10 cellular contexts compared by ENCODE assay signal in genomic region chr7:100373261-100373831, GRCh38. TPM values are rescaled to one million over a fixed set of nuclear protein-coding genes. Genes with fewer than 3 reads are reported as not detected.
A peak's percentile ranks its signal among the peaks of the same experiment; 100 is the strongest.
DNase-seq lines count a peak whose midpoint lies in the region; ATAC-seq and TF ChIP-seq lines count a peak whose summit lies in the region.
"Had no signal": no experiment of that assay in that cellular context is flagged by ENCODE, and none has a peak within 500 bp of the region (broad histone marks: within the 10 kb centered on the region; RNA-seq: fewer than 3 reads in every experiment).

TSS of gene PILRA (plus strand) at chr7:100373487. CDS start at chr7:100373657, 170 bp downstream.

- H3K4me3 ChIP-seq in OCI-LY7 (ENCODE audit: low read depth, low read length, poor library complexity, severe bottlenecking): peak within 1 kb of the TSS; percentile 11
- no peak within 1 kb of the TSS for H3K4me3 ChIP-seq in fibroblast of lung (replicated peaks in 1 of 4; ENCODE audit: control extremely low read depth in 1 of 4, insufficient read depth in 1 of 4, low read depth in 3 of 4, low read length in 4 of 4)
- no peak within 1 kb of the TSS for H3K4me3 ChIP-seq in parathyroid adenoma (ENCODE audit: low read depth, low read length)

- no peaks in the 10 kb centered on the region for H3K9me3 ChIP-seq in CD4-positive, alpha-beta T cell (ENCODE audit: control insufficient read depth, low read length)
- H3K9me3 ChIP-seq in OCI-LY7 (ENCODE audit: low read length) (no peaks in the 10 kb centered on the region), fibroblast of lung (ENCODE audit: control insufficient read depth, insufficient read depth, low read depth, low read length) (no peaks in the 10 kb centered on the region), parathyroid adenoma (ENCODE audit: control insufficient read depth, low read length) (no peaks in the 10 kb centered on the region)

- BruUV-seq in OCI-LY7 (replicated peaks; lab: Mats Ljungman, UMichigan): no TSS peak

- CTCF ChIA-PET in CD4-positive, alpha-beta T cell (lab: Charles Lee): no interaction called here
- CTCF ChIA-PET in OCI-LY7 (lab: Charles Lee; ENCODE audit: unreplicated experiment): no interaction called here

- H3K27ac ChIP-seq in CD4-positive, alpha-beta T cell (ENCODE audit: low read depth, low read length): no peak within 1 kb of the TSS
- H3K27ac ChIP-seq in OCI-LY7 (ENCODE audit: low read depth, low read length, poor library complexity, severe bottlenecking) (peak within 1 kb of the TSS; percentile 22), fibroblast of lung (ENCODE audit: insufficient read depth, low read length) (no peak within 1 kb of the TSS), parathyroid adenoma (peak within 1 kb of the TSS; percentile 27), foreskin keratinocyte (no peak within 1 kb of the TSS)

- peaks cover 7% of the 10 kb centered on the region for H3K36me3 Mint-ChIP-seq in CD4-positive, alpha-beta T cell (ENCODE audit: low read depth)

- H4K20me1 ChIP-seq in OCI-LY7 (ENCODE audit: insufficient read depth, low read length) (no peaks in the 10 kb centered on the region), fibroblast of lung (ENCODE audit: control insufficient read depth, extremely low read depth, insufficient read depth, low read length) (no peaks in the 10 kb centered on the region)

- H2AFZ ChIP-seq in OCI-LY7 (ENCODE audit: low read length) (peak within 1 kb of the TSS; percentile 31; the same call in 1 of the 2 replicates), fibroblast of lung (ENCODE audit: low read length) (peak within 1 kb of the TSS; percentile 23), parathyroid adenoma (no peak within 1 kb of the TSS)

- H3K27me3 Mint-ChIP-seq in CD4-positive, alpha-beta T cell: no peaks in the 10 kb centered on the region

- H3K4me3 Mint-ChIP-seq in CD4-positive, alpha-beta T cell: no peak within 1 kb of the TSS

- ATAC-seq in CD4-positive, alpha-beta T cell (ENCODE audit: poor library complexity): no peak
- ATAC-seq in GM18907 (IDR thresholded peaks at IDR 0.05; ENCODE audit: unreplicated experiment): no peak
- no peak for ATAC-seq in GM18909 (IDR thresholded peaks at IDR 0.05; ENCODE audit: poor library complexity, unreplicated experiment)
- no peak for ATAC-seq in GM18511 (IDR thresholded peaks at IDR 0.05; ENCODE audit: unreplicated experiment)
- ATAC-seq in foreskin keratinocyte: no peak
- ATAC-seq: activated CD4-positive, CD25-positive, alpha-beta regulatory T cell treated with anti-CD3 and anti-CD28 coated beads, Interleukin-2, amount 50 U/mL, for 24 hours had no signal

- peak within 1 kb of the TSS; percentile 44 for H3K27ac Mint-ChIP-seq in CD4-positive, alpha-beta T cell

- intact Hi-C loops in CD4-positive, alpha-beta T cell (cut with DNase I, micrococcal nuclease): no loop called here
- intact Hi-C loops in OCI-LY7 (cut with micrococcal nuclease; ENCODE audit: unreplicated experiment): no loop called here

- TF ChIP-seq CTCF in CD4-positive, alpha-beta T cell (IDR thresholded peaks at IDR 0.05): no peak
- TF ChIP-seq CTCF in OCI-LY7 (conservative IDR thresholded peaks at IDR 0.05; ENCODE audit: low read length): no peak
- no peak for TF ChIP-seq CTCF in fibroblast of lung (conservative IDR thresholded peaks at IDR 0.05 in 1 of 2, IDR thresholded peaks at IDR 0.05 in 1 of 2; ENCODE audit: low read depth in 1 of 2, low read length in 2 of 2)
- TF ChIP-seq CTCF in parathyroid adenoma (IDR thresholded peaks at IDR 0.05): no peak
- TF ChIP-seq CTCF in foreskin keratinocyte (conservative IDR thresholded peaks at IDR 0.05): no peak

- no peak for DNase-seq in CD4-positive, alpha-beta T cell
- DNase-seq in OCI-LY7 (ENCODE audit: low spot score) (no peak), fibroblast of lung (ENCODE audit: low read depth in 2 of 2) (peak in 1 of 2 donors; percentile 20), foreskin keratinocyte (no peak)
- DNase-seq: NCI-H146 had no signal

- H3K36me3 ChIP-seq in OCI-LY7 (ENCODE audit: insufficient read depth, low read length) (peaks cover 6% of the 10 kb centered on the region; the same call in 1 of the 2 replicates), fibroblast of lung (ENCODE audit: control insufficient read depth, insufficient read depth, low read length) (no peaks in the 10 kb centered on the region), parathyroid adenoma (ENCODE audit: control insufficient read depth, insufficient read depth, low read length) (no peaks in the 10 kb centered on the region)

- no peaks in the 10 kb centered on the region for H3K9me3 Mint-ChIP-seq in CD4-positive, alpha-beta T cell

- H3K9ac ChIP-seq in fibroblast of lung (ENCODE audit: insufficient read depth, low read length) (no peak within 1 kb of the TSS), parathyroid adenoma (no peak within 1 kb of the TSS)

- POLR2A ChIA-PET in CD4-positive, alpha-beta T cell (lab: Charles Lee): no interaction called here
- POLR2A ChIA-PET in OCI-LY7 (lab: Charles Lee): no interaction called here

- no peaks in the 10 kb centered on the region for H3K79me2 ChIP-seq in OCI-LY7 (ENCODE audit: insufficient read depth, low read depth, low read length)
- no peaks in the 10 kb centered on the region for H3K79me2 ChIP-seq in fibroblast of lung (ENCODE audit: control insufficient read depth, insufficient read depth, low read length)
- H3K79me2 ChIP-seq in parathyroid adenoma: no peaks in the 10 kb centered on the region

- H3K27me3 ChIP-seq in CD4-positive, alpha-beta T cell (ENCODE audit: control insufficient read depth, insufficient read depth, low read length): no peaks in the 10 kb centered on the region
- no peaks in the 10 kb centered on the region for H3K27me3 ChIP-seq in fibroblast of lung (ENCODE audit: control insufficient read depth, insufficient read depth, low read length)
- no peaks in the 10 kb centered on the region for H3K27me3 ChIP-seq in parathyroid adenoma (ENCODE audit: control insufficient read depth, insufficient read depth, low read length)
- H3K27me3 ChIP-seq in foreskin keratinocyte: no peaks in the 10 kb centered on the region

- H3K4me2 ChIP-seq in OCI-LY7 (ENCODE audit: low read length): peak within 1 kb of the TSS; percentile 55
- H3K4me2 ChIP-seq in fibroblast of lung (ENCODE audit: extremely low read depth, insufficient read depth, low read length): no peak within 1 kb of the TSS
- H3K4me2 ChIP-seq in parathyroid adenoma (ENCODE audit: low read length): no peak within 1 kb of the TSS

- peaks cover 10% of the 10 kb centered on the region for H3K4me1 Mint-ChIP-seq in CD4-positive, alpha-beta T cell (ENCODE audit: low read depth)

- peaks cover 58% of the 10 kb centered on the region for H3K4me1 ChIP-seq in OCI-LY7 (ENCODE audit: insufficient read depth, low read length, poor library complexity, severe bottlenecking)
- no peaks in the 10 kb centered on the region for H3K4me1 ChIP-seq in fibroblast of lung (ENCODE audit: control insufficient read depth, extremely low read depth, insufficient read depth, low read length)
- H3K4me1 ChIP-seq in parathyroid adenoma: no peaks in the 10 kb centered on the region
- H3K4me1 ChIP-seq in foreskin keratinocyte: no peaks in the 10 kb centered on the region

- H3K9me2 ChIP-seq in OCI-LY7 (ENCODE audit: insufficient read depth, low read length): no peaks in the 10 kb centered on the region

RNA-seq across cellular contexts. Expression of gene PILRA, which starts in this region (rescaled TPM):
- total RNA-seq in CD4-positive, alpha-beta T cell: 1 to 10 TPM; 4.6 to 5.3 TPM
- 6.4 and 8.0 TPM in 2 replicates for total RNA-seq in OCI-LY7 (2014; rRNA removed; shearing (Covaris generic))
- 13.5 and 16.0 TPM in 2 replicates for total RNA-seq in OCI-LY7 (2022)
- total RNA-seq in fibroblast of lung: 0.33 TPM in 1 of 2 replicates, not detected in the other
- polyA plus RNA-seq in fibroblast of lung: 0.15 and 0.20 TPM in 2 replicates
- polyA plus RNA-seq in fibroblast of lung (2012): 0.28 TPM in 1 of 2 replicates, not detected in the other
- polyA minus RNA-seq in fibroblast of lung (ENCODE audit: low replicate concordance): not detected in 2 replicates
- 0.25 and 0.37 TPM in 2 replicates for total RNA-seq in foreskin keratinocyte
- polyA plus RNA-seq in foreskin keratinocyte: 0.20 and 0.23 TPM in 2 replicates

Comparison
In these comparisons a context has a peak if more than half of its experiments do, and no peak if none do; other contexts are left out.
1. H3K27ac ChIP-seq: peak in OCI-LY7 (single experiment) and parathyroid adenoma (single experiment); none in CD4-positive, alpha-beta T cell (single experiment), fibroblast of lung (single experiment) and foreskin keratinocyte (single experiment).